In the genomic region with DNA sequence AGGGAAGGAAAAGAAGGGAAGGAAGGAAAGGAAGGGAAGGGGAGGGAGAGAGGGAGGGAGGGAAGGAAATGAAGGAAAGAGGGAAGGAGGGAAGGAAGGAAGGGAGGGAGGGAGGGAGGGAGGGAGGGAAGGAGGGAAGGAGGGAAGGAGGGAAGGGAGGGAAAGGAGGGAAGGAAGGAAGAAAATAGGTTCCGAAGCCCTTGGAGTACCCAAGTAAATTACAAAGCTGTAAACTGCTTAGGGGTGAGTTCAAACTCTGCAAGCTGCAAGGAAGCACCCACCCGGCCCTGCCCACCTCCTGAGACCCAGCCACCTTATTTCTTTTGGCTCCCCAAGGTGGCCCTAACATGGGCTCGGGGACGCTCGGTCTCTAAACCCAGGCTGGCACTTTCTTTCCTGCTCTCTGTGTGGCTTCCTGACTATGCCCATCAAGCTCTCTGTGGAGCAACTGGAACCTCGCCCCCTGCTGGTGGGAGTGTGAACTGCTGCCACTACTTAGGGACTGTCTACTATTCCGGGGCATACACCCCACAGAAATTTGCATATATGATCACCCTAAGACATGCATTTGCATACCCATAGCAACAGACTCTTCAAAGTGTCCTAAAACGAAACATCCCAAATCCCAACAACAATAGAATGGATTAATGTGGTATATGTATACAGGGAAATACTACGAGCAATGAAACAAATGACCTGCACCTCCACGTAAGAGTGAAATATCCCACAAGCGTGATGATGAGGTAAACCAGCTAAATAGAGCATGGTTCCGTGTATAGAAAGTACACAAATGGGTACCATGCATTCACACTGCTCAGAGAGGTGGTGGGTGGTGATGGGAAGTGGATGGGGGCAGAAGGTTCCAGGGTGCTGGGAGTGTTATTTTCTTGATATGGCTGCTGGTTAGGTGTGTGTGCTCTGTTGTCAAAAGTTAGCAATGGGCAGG, we compare ENCODE assay signal across 8 cellular contexts.
DNase-seq lines count a peak whose midpoint lies in the region; ATAC-seq and TF ChIP-seq lines count a peak whose summit lies in the region.

No MANE protein-coding gene starts in this region.

- no peak for TF ChIP-seq POLR2A in erythroblast (IDR thresholded peaks at IDR 0.05; ENCODE audit: low read length)

- H3K9me3 ChIP-seq in MM.1S (replicated peaks; ENCODE audit: insufficient read depth, low read length): no peaks in the 10 kb centered on the region

- H2AFZ ChIP-seq in MM.1S (ENCODE audit: low read length): no peak overlapping the region

- DNase-seq in DMS53 (lab: John Stamatoyannopoulos, UW): peak; percentile 52
- DNase-seq in MM.1S: peak; percentile 50
- peak; percentile 85 for DNase-seq in activated CD8-positive, alpha-beta T cell treated with anti-CD3 and anti-CD28 coated beads for 36 hours
- peak; percentile 34 to 60 for DNase-seq in erythroblast (lab: John Stamatoyannopoulos, UW)
- DNase-seq in retinal pigment epithelial cell (ENCODE audit: low read depth): no peak

- intact Hi-C loops in activated CD8-positive, alpha-beta T cell treated with anti-CD3 and anti-CD28 coated beads for 36 hours (cut with micrococcal nuclease): no loop called here

- no peak overlapping the region for H3K4me3 Mint-ChIP-seq in activated CD8-positive, alpha-beta T cell treated with anti-CD3 and anti-CD28 coated beads for 36 hours

- H3K4me2 ChIP-seq in MM.1S (ENCODE audit: low read depth, low read length): no peak overlapping the region

- no peaks in the 10 kb centered on the region for H3K36me3 ChIP-seq in MM.1S (replicated peaks; ENCODE audit: insufficient read depth, low read length)

- H3F3A ChIP-seq in MM.1S (ENCODE audit: insufficient read depth, low read length): no peaks in the 10 kb centered on the region

- H3K9me3 Mint-ChIP-seq in activated CD8-positive, alpha-beta T cell treated with anti-CD3 and anti-CD28 coated beads for 36 hours: no peaks in the 10 kb centered on the region

- no peaks in the 10 kb centered on the region for H3K27me3 Mint-ChIP-seq in activated CD8-positive, alpha-beta T cell treated with anti-CD3 and anti-CD28 coated beads for 36 hours

- H3K27me3 ChIP-seq in MM.1S (replicated peaks; ENCODE audit: insufficient read depth, low read length): no peaks in the 10 kb centered on the region

- H3K9ac ChIP-seq in MM.1S (ENCODE audit: low read length): no peak overlapping the region

- ATAC-seq in GM21390 (IDR thresholded peaks at IDR 0.05; ENCODE audit: unreplicated experiment): peak; percentile 81
- peak; percentile 89 for ATAC-seq in activated CD8-positive, alpha-beta T cell treated with anti-CD3 and anti-CD28 coated beads for 36 hours
- ATAC-seq in HG02610 (IDR thresholded peaks at IDR 0.05; ENCODE audit: unreplicated experiment): no peak
- no peak for ATAC-seq in HG02840 (IDR thresholded peaks at IDR 0.05; ENCODE audit: low FRiP score, unreplicated experiment)

- H3K4me1 ChIP-seq in MM.1S (ENCODE audit: low read length): no peaks in the 10 kb centered on the region

- H3K79me2 ChIP-seq in MM.1S (ENCODE audit: low read length): no peaks in the 10 kb centered on the region

- H3K27ac ChIP-seq in MM.1S (ENCODE audit: low read length): no peak overlapping the region

- H4K20me1 ChIP-seq in MM.1S (ENCODE audit: insufficient read depth, low read length): no peaks in the 10 kb centered on the region

- no peak overlapping the region for H3K27ac Mint-ChIP-seq in activated CD8-positive, alpha-beta T cell treated with anti-CD3 and anti-CD28 coated beads for 36 hours

- H3K4me3 ChIP-seq in MM.1S (ENCODE audit: low read length) (no peak overlapping the region), retinal pigment epithelial cell (ENCODE audit: low read length) (no peak overlapping the region)

- TF ChIP-seq CTCF in MM.1S (IDR thresholded peaks at IDR 0.05; ENCODE audit: low read length) (peak; percentile 77), retinal pigment epithelial cell (conservative IDR thresholded peaks at IDR 0.05; ENCODE audit: low read depth, low read length) (peak; percentile 66)
- peak; percentile 64 for TF ChIP-seq CTCF in activated CD8-positive, alpha-beta T cell treated with anti-CD3 and anti-CD28 coated beads for 36 hours (IDR thresholded peaks at IDR 0.05)

- peaks cover 11% of the 10 kb centered on the region for H3K4me1 Mint-ChIP-seq in activated CD8-positive, alpha-beta T cell treated with anti-CD3 and anti-CD28 coated beads for 36 hours (ENCODE audit: low read depth)

- CTCF ChIA-PET in activated CD8-positive, alpha-beta T cell treated with anti-CD3 and anti-CD28 coated beads for 36 hours (lab: Charles Lee): interaction anchor here (0.6 to 2.0 kb wide), 15 partner anchors 9 to 434 kb away, joined by 3 to 6 read pairs (median 3); no protein-coding TSS in a partner anchor

- H3K36me3 Mint-ChIP-seq in activated CD8-positive, alpha-beta T cell treated with anti-CD3 and anti-CD28 coated beads for 36 hours (ENCODE audit: low read depth): no peaks in the 10 kb centered on the region

- POLR2A ChIA-PET in activated CD8-positive, alpha-beta T cell treated with anti-CD3 and anti-CD28 coated beads for 36 hours (lab: Charles Lee): interaction anchor here (1.3 kb wide), 1 partner anchor 16 kb away, joined by 3 read pairs; no protein-coding TSS in a partner anchor

- H3K9me2 ChIP-seq in MM.1S (replicated peaks; ENCODE audit: insufficient read depth, low read length): no peaks in the 10 kb centered on the region

Comparison
In these comparisons a context has a peak if more than half of its experiments do, and no peak if none do; other contexts are left out.
1. ATAC-seq: peak in GM21390 (single experiment) and activated CD8-positive, alpha-beta T cell treated with anti-CD3 and anti-CD28 coated beads for 36 hours (single experiment); none in HG02610 (single experiment) and HG02840 (single experiment).
2. Peak in every context shown above with its lines, with median percentiles within 50 percentile points of each other: CTCF ChIP-seq.